Comparison of ENCODE assay signal across 13 cellular contexts in genomic region chr5:53030828-53031425, GRCh38. TPM values are rescaled to one million over a fixed set of nuclear protein-coding genes. Genes with fewer than 3 reads are reported as not detected.
DNase-seq lines count a peak whose midpoint lies in the region; ATAC-seq and TF ChIP-seq lines count a peak whose summit lies in the region.
"Had no signal": no experiment of that assay in that cellular context is flagged by ENCODE, and none has a peak within 500 bp of the region (broad histone marks: within the 10 kb centered on the region; RNA-seq: fewer than 3 reads in every experiment).

No MANE protein-coding gene starts in this region.

- peak overlapping the region; percentile 37 to 76 for H3K27ac Mint-ChIP-seq in natural killer cell treated with Interleukin-12 subunit alpha and Interleukin-12 subunit beta and Interleukin-15 and Interleukin-18, amount 100 ng/mL, for 72 hours
- H3K27ac Mint-ChIP-seq in natural killer cell = no peak overlapping the region
- peak overlapping the region; percentile 56 for H3K27ac Mint-ChIP-seq in activated T-helper 2 cell treated with anti-CD3 and anti-CD28 coated beads, Interferon-gamma antibody, Interleukin-2, Interleukin-4, amounts not matched to agents 10 μg/mL and 5 μg/mL and 100 μg/mL, durations not matched to agents 14 hours and 24 hours and 36 hours
- H3K27ac Mint-ChIP-seq in CD8-positive, alpha-beta memory T cell = no peak overlapping the region
- H3K27ac Mint-ChIP-seq: CD4-positive, CD25-positive, alpha-beta regulatory T cell had no signal

- TF ChIP-seq POLR2A in uterus (IDR thresholded peaks at IDR 0.05) (no peak), heart left ventricle (IDR thresholded peaks at IDR 0.05) (no peak)

- no peak for TF ChIP-seq CTCF in natural killer cell (IDR thresholded peaks at IDR 0.05)
- TF ChIP-seq CTCF in left lung (IDR thresholded peaks at IDR 0.05) = no peak
- TF ChIP-seq CTCF in uterus (IDR thresholded peaks at IDR 0.05) = no peak
- TF ChIP-seq CTCF in heart left ventricle (IDR thresholded peaks at IDR 0.05) = no peak

- H3K27me3 ChIP-seq in left lung (no peaks in the 10 kb centered on the region), uterus (no peaks in the 10 kb centered on the region), heart left ventricle (no peaks in the 10 kb centered on the region)
- no peaks in the 10 kb centered on the region for H3K27me3 ChIP-seq in CD8-positive, alpha-beta memory T cell (ENCODE audit: insufficient read depth, low read length, poor library complexity, severe bottlenecking)
- H3K27me3 ChIP-seq: heart right ventricle had no signal

- peaks cover 4% of the 10 kb centered on the region for H3K9me3 Mint-ChIP-seq in natural killer cell treated with Interleukin-12 subunit alpha and Interleukin-12 subunit beta and Interleukin-15 and Interleukin-18, amount 100 ng/mL, for 72 hours
- H3K9me3 Mint-ChIP-seq in natural killer cell = no peaks in the 10 kb centered on the region
- no peaks in the 10 kb centered on the region for H3K9me3 Mint-ChIP-seq in activated T-helper 2 cell treated with anti-CD3 and anti-CD28 coated beads, Interferon-gamma antibody, Interleukin-2, Interleukin-4, amounts not matched to agents 10 μg/mL and 5 μg/mL and 100 μg/mL, durations not matched to agents 14 hours and 24 hours and 36 hours
- no peaks in the 10 kb centered on the region for H3K9me3 Mint-ChIP-seq in CD8-positive, alpha-beta memory T cell

- no peak for ATAC-seq in natural killer cell treated with Interleukin-12 subunit alpha and Interleukin-12 subunit beta and Interleukin-15 and Interleukin-18, amount 100 ng/mL, for 72 hours
- ATAC-seq in natural killer cell (no peak), left lung (no peak), heart left ventricle (no peak), HG03175 (IDR thresholded peaks at IDR 0.05; ENCODE audit: unreplicated experiment) (no peak)

- intact Hi-C loops in natural killer cell (cut with micrococcal nuclease) (no loop called here), left lung (cut with DNase I) (no loop called here), uterus (cut with DNase I; ENCODE audit: low total_unique reads) (no loop called here), heart left ventricle (cut with DNase I) (loop anchor here in 1 of 10 donors (10.0 kb wide), 1 partner anchor 46 kb away; the partner anchor contains the start of gene ITGA2)
- intact Hi-C loops in activated T-helper 2 cell treated with anti-CD3 and anti-CD28 coated beads, Interferon-gamma antibody, Interleukin-2, Interleukin-4, amounts not matched to agents 10 μg/mL and 5 μg/mL and 100 μg/mL, durations not matched to agents 14 hours and 24 hours and 36 hours (cut with micrococcal nuclease) = loop anchor here (1.0 to 5.0 kb wide), 5 partner anchors 10 to 59 kb away; partner anchors contain the start of gene ITGA2

- H3K4me3 ChIP-seq in left lung (no peak overlapping the region), uterus (no peak overlapping the region), heart left ventricle (no peak overlapping the region)
- H3K4me3 ChIP-seq in CD8-positive, alpha-beta memory T cell (ENCODE audit: low read length) = no peak overlapping the region
- H3K4me3 ChIP-seq: coronary artery, heart right ventricle, skin epidermis had no signal

- peak overlapping the region; percentile 59 to 69 for H3K27ac ChIP-seq in left lung
- H3K27ac ChIP-seq in uterus = peak overlapping the region; percentile 24 to 54
- no peak overlapping the region for H3K27ac ChIP-seq in CD8-positive, alpha-beta memory T cell (ENCODE audit: low read depth, low read length)
- peak overlapping the region in 1 of 12 donors; percentile 29 for H3K27ac ChIP-seq in heart left ventricle

- no peak for DNase-seq in natural killer cell treated with Interleukin-12 subunit alpha and Interleukin-12 subunit beta and Interleukin-15 and Interleukin-18, amount 100 ng/mL, for 72 hours (ENCODE audit: low spot score)
- DNase-seq in natural killer cell = no peak
- no peak for DNase-seq in activated T-helper 2 cell treated with anti-CD3 and anti-CD28 coated beads, Interferon-gamma antibody, Interleukin-2, Interleukin-4, amounts not matched to agents 10 μg/mL and 5 μg/mL and 100 μg/mL, durations not matched to agents 14 hours and 24 hours and 36 hours (ENCODE audit: low spot score)
- no peak for DNase-seq in left lung
- no peak for DNase-seq in uterus
- no peak for DNase-seq in CD8-positive, alpha-beta memory T cell
- DNase-seq in heart left ventricle = no peak
- DNase-seq: heart right ventricle, NCI-H1048 had no signal

- H3K4me1 Mint-ChIP-seq in natural killer cell treated with Interleukin-12 subunit alpha and Interleukin-12 subunit beta and Interleukin-15 and Interleukin-18, amount 100 ng/mL, for 72 hours (ENCODE audit: low read depth in 2 of 2) = peaks cover 3 to 9% of the 10 kb centered on the region in 2 donors
- H3K4me1 Mint-ChIP-seq in natural killer cell = no peaks in the 10 kb centered on the region
- peaks cover 49% of the 10 kb centered on the region for H3K4me1 Mint-ChIP-seq in activated T-helper 2 cell treated with anti-CD3 and anti-CD28 coated beads, Interferon-gamma antibody, Interleukin-2, Interleukin-4, amounts not matched to agents 10 μg/mL and 5 μg/mL and 100 μg/mL, durations not matched to agents 14 hours and 24 hours and 36 hours (ENCODE audit: low read depth)
- peaks cover 7 to 13% (median 10%) of the 10 kb centered on the region in 3 donors for H3K4me1 Mint-ChIP-seq in CD8-positive, alpha-beta memory T cell

- H3K9me3 ChIP-seq in left lung (no peaks in the 10 kb centered on the region), uterus (no peaks in the 10 kb centered on the region), heart left ventricle (no peaks in the 10 kb centered on the region)
- H3K9me3 ChIP-seq in CD8-positive, alpha-beta memory T cell (ENCODE audit: low read length) = no peaks in the 10 kb centered on the region
- H3K9me3 ChIP-seq: heart right ventricle had no signal

- no peak overlapping the region for H3K4me3 Mint-ChIP-seq in natural killer cell treated with Interleukin-12 subunit alpha and Interleukin-12 subunit beta and Interleukin-15 and Interleukin-18, amount 100 ng/mL, for 72 hours
- no peak overlapping the region for H3K4me3 Mint-ChIP-seq in natural killer cell
- H3K4me3 Mint-ChIP-seq in activated T-helper 2 cell treated with anti-CD3 and anti-CD28 coated beads, Interferon-gamma antibody, Interleukin-2, Interleukin-4, amounts not matched to agents 10 μg/mL and 5 μg/mL and 100 μg/mL, durations not matched to agents 14 hours and 24 hours and 36 hours (ENCODE audit: low read depth) = no peak overlapping the region
- H3K4me3 Mint-ChIP-seq in CD8-positive, alpha-beta memory T cell = no peak overlapping the region
- H3K4me3 Mint-ChIP-seq: CD4-positive, CD25-positive, alpha-beta regulatory T cell had no signal

- CTCF ChIA-PET in CD8-positive, alpha-beta memory T cell (lab: Charles Lee) = interaction anchor here (2.0 kb wide), 1 partner anchor 11 kb away, joined by 5 read pairs; no protein-coding TSS in a partner anchor

- H3K4me1 ChIP-seq in left lung (peaks cover 9 to 37% of the 10 kb centered on the region in 2 donors), uterus (no peaks in the 10 kb centered on the region), heart left ventricle (peaks cover 0 to 29% (median 3%) of the 10 kb centered on the region in 12 donors)
- H3K4me1 ChIP-seq in CD8-positive, alpha-beta memory T cell (ENCODE audit: insufficient read depth, low read length) = no peaks in the 10 kb centered on the region

- no peaks in the 10 kb centered on the region for H3K36me3 Mint-ChIP-seq in natural killer cell treated with Interleukin-12 subunit alpha and Interleukin-12 subunit beta and Interleukin-15 and Interleukin-18, amount 100 ng/mL, for 72 hours
- no peaks in the 10 kb centered on the region for H3K36me3 Mint-ChIP-seq in natural killer cell
- peaks cover 11% of the 10 kb centered on the region for H3K36me3 Mint-ChIP-seq in activated T-helper 2 cell treated with anti-CD3 and anti-CD28 coated beads, Interferon-gamma antibody, Interleukin-2, Interleukin-4, amounts not matched to agents 10 μg/mL and 5 μg/mL and 100 μg/mL, durations not matched to agents 14 hours and 24 hours and 36 hours (ENCODE audit: low read depth)
- H3K36me3 Mint-ChIP-seq in CD8-positive, alpha-beta memory T cell = no peaks in the 10 kb centered on the region

- no peaks in the 10 kb centered on the region for H3K36me3 ChIP-seq in left lung
- H3K36me3 ChIP-seq in uterus = no peaks in the 10 kb centered on the region
- H3K36me3 ChIP-seq in CD8-positive, alpha-beta memory T cell (ENCODE audit: insufficient read depth, low read length) = no peaks in the 10 kb centered on the region
- H3K36me3 ChIP-seq in heart left ventricle = no peaks in the 10 kb centered on the region
- H3K36me3 ChIP-seq: heart right ventricle had no signal

- POLR2A ChIA-PET in CD8-positive, alpha-beta memory T cell (lab: Charles Lee) = no interaction called here

- H3K27me3 Mint-ChIP-seq in natural killer cell treated with Interleukin-12 subunit alpha and Interleukin-12 subunit beta and Interleukin-15 and Interleukin-18, amount 100 ng/mL, for 72 hours = peaks cover 0 to 3% of the 10 kb centered on the region in 2 donors
- no peaks in the 10 kb centered on the region for H3K27me3 Mint-ChIP-seq in natural killer cell (ENCODE audit: low read depth in 2 of 2)
- H3K27me3 Mint-ChIP-seq in activated T-helper 2 cell treated with anti-CD3 and anti-CD28 coated beads, Interferon-gamma antibody, Interleukin-2, Interleukin-4, amounts not matched to agents 10 μg/mL and 5 μg/mL and 100 μg/mL, durations not matched to agents 14 hours and 24 hours and 36 hours (ENCODE audit: low read depth) = peaks cover 6% of the 10 kb centered on the region
- no peaks in the 10 kb centered on the region for H3K27me3 Mint-ChIP-seq in CD8-positive, alpha-beta memory T cell

- WGBS in heart left ventricle, 4 donors = 61 to 79% (median 69%) methylated on average over 2 of the region's 2 CpGs

RNA-seq across cellular contexts. Expression of gene ITGA2, which starts 41.8 kb away (rescaled TPM):
- total RNA-seq in natural killer cell treated with Interleukin-12 subunit alpha and Interleukin-12 subunit beta and Interleukin-15 and Interleukin-18, amount 100 ng/mL, for 72 hours = under 1 TPM; 0.10 to 0.17 TPM
- total RNA-seq in natural killer cell (under 1 TPM; 0.11 to 0.26 (median 0.20) TPM), left lung (10 to 100 TPM; 32.4 to 44.4 TPM), uterus (10 to 100 TPM in 1 of 4 donors, 1 to 10 TPM in 3; 1.3 to 22.4 (median 4.5) TPM), heart left ventricle (10 to 100 TPM in 1 of 9 donors, 1 to 10 TPM in 3, under 1 TPM in 5; 0.25 to 10.7 (median 1.00) TPM)
- total RNA-seq in activated T-helper 2 cell treated with anti-CD3 and anti-CD28 coated beads, Interferon-gamma antibody, Interleukin-2, Interleukin-4, amounts not matched to agents 10 μg/mL and 5 μg/mL and 100 μg/mL, durations not matched to agents 14 hours and 24 hours and 36 hours = 1.4 and 1.5 TPM in 2 replicates
- total RNA-seq in CD8-positive, alpha-beta memory T cell = 1 to 10 TPM; 2.7 to 2.8 TPM
- 0.51 TPM for polyA plus RNA-seq in CD8-positive, alpha-beta memory T cell
- 1 to 10 TPM in 1 of 2 donors, under 1 TPM in 1; 0.23 to 1.9 TPM for polyA plus RNA-seq in heart left ventricle

Comparison
In these comparisons a context has a peak if more than half of its experiments do, and no peak if none do; other contexts are left out.
1. H3K27ac Mint-ChIP-seq: peak in natural killer cell treated with Interleukin-12 subunit alpha and Interleukin-12 subunit beta and Interleukin-15 and Interleukin-18, amount 100 ng/mL, for 72 hours (2 of 2) and activated T-helper 2 cell treated with anti-CD3 and anti-CD28 coated beads, Interferon-gamma antibody, Interleukin-2, Interleukin-4, amounts not matched to agents 10 μg/mL and 5 μg/mL and 100 μg/mL, durations not matched to agents 14 hours and 24 hours and 36 hours (single experiment); none in natural killer cell (0 of 2) and CD8-positive, alpha-beta memory T cell (0 of 8).